13 cellular contexts compared by ENCODE assay signal in genomic region chr2:172280820-172281454, GRCh38.
A peak's percentile ranks its signal among the peaks of the same experiment; 100 is the strongest.
DNase-seq lines count a peak whose midpoint lies in the region; ATAC-seq and TF ChIP-seq lines count a peak whose summit lies in the region.
"Had no signal": no experiment of that assay in that cellular context is flagged by ENCODE, and none has a peak within 500 bp of the region (broad histone marks: within the 10 kb centered on the region; RNA-seq: fewer than 3 reads in every experiment).

No MANE protein-coding gene starts in this region.

- H3F3A ChIP-seq in Loucy (ENCODE audit: low read depth), result no peaks in the 10 kb centered on the region; the same call in 1 of the 2 replicates

- peak overlapping the region; percentile 50 to 83 (median 70) for H3K4me2 ChIP-seq in BLaER1 treated with 17β-estradiol and CSF1 and Interleukin-3, amounts not matched to agents 10 nM and 100 nM
- peak overlapping the region; percentile 29 for H3K4me2 ChIP-seq in Loucy (ENCODE audit: low read depth, low read length, poor library complexity, severe bottlenecking)

- H2AFZ ChIP-seq in Loucy (ENCODE audit: low read length), result peak overlapping the region; percentile 69

- H3K79me2 ChIP-seq in Loucy (ENCODE audit: insufficient read depth, low read length), result no peaks in the 10 kb centered on the region

- H3K9ac ChIP-seq in BLaER1 treated with 17β-estradiol and CSF1 and Interleukin-3, amounts not matched to agents 10 nM and 100 nM, result peak overlapping the region in 7 of 11 experiments; percentile 11 to 61 (median 40); a peak in 10 of 22 replicates
- H3K9ac ChIP-seq in Loucy (ENCODE audit: low read depth, low read length, poor library complexity, severe bottlenecking), result no peak overlapping the region

- H3K27me3 ChIP-seq in BLaER1 treated with 17β-estradiol and CSF1 and Interleukin-3, amounts not matched to agents 10 nM and 100 nM, result no peaks in the 10 kb centered on the region
- H3K27me3 ChIP-seq in Loucy (ENCODE audit: insufficient read depth, low read length, poor library complexity, severe bottlenecking) (no peaks in the 10 kb centered on the region), left lung (no peaks in the 10 kb centered on the region)

- peaks cover 60 to 76% (median 71%) of the 10 kb centered on the region in 10 experiments for H3K4me1 ChIP-seq in BLaER1 treated with 17β-estradiol and CSF1 and Interleukin-3, amounts not matched to agents 10 nM and 100 nM
- H3K4me1 ChIP-seq in Loucy (ENCODE audit: insufficient read depth, low read length, poor library complexity, severe bottlenecking) (peaks cover 68% of the 10 kb centered on the region), left lung (peaks cover 6 to 18% of the 10 kb centered on the region in 2 donors)

- H3K27ac ChIP-seq in BLaER1 treated with 17β-estradiol and CSF1 and Interleukin-3, amounts not matched to agents 10 nM and 100 nM, result peak overlapping the region in 10 of 11 experiments; percentile 10 to 81 (median 68); a peak in 17 of 22 replicates
- H3K27ac ChIP-seq in left lung, result peak overlapping the region in 1 of 2 donors; percentile 4
- H3K27ac ChIP-seq: tibial artery had no signal

- H3K9me2 ChIP-seq in Loucy (replicated peaks; ENCODE audit: low read depth, low read length), result no peaks in the 10 kb centered on the region

- H3K36me3 ChIP-seq in BLaER1 treated with 17β-estradiol and CSF1 and Interleukin-3, amounts not matched to agents 10 nM and 100 nM, result no peaks in the 10 kb centered on the region
- no peaks in the 10 kb centered on the region for H3K36me3 ChIP-seq in Loucy (ENCODE audit: insufficient read depth, low read length)
- no peaks in the 10 kb centered on the region for H3K36me3 ChIP-seq in left lung
- H3K36me3 ChIP-seq: tibial artery had no signal

- H3K4me3 ChIP-seq in BLaER1 treated with 17β-estradiol and CSF1 and Interleukin-3, amounts not matched to agents 10 nM and 100 nM, result 0 out of 20 replicates have a peak overlapping the region, but pooled peaks of 1 of the 10 experiments have one; percentile 5
- H3K4me3 ChIP-seq in Loucy (ENCODE audit: low read length, poor library complexity, severe bottlenecking) (no peak overlapping the region), left lung (no peak overlapping the region)
- H3K4me3 ChIP-seq: tibial artery had no signal

- DNase-seq in SKM-1 (lab: John Stamatoyannopoulos, UW; ENCODE audit: unreplicated experiment) (peak; percentile 97), left lung (peak in 1 of 2 donors; percentile 62), NCI-H1436 (lab: John Stamatoyannopoulos, UW) (no peak)
- no peak for DNase-seq in activated CD8-positive, alpha-beta memory T cell treated with anti-CD3 and anti-CD28 coated beads, Interleukin-2, amount 50 U/mL, for 48 hours
- DNase-seq: activated CD4-positive, alpha-beta T cell treated with anti-CD3 and anti-CD28 coated beads, Interleukin-2, amount 10 ng/mL, durations not matched to agents 7 days and 5 days; activated gamma-delta T cell; NCI-H446 treated with DMSO at 0.1 percent for 48 hours; SW 1271 had no signal

- peaks cover 12 to 18% (median 14%) of the 10 kb centered on the region in 11 experiments for H3K9me3 ChIP-seq in BLaER1 treated with 17β-estradiol and CSF1 and Interleukin-3, amounts not matched to agents 10 nM and 100 nM (replicated peaks in 1 of 11)
- H3K9me3 ChIP-seq in Loucy (ENCODE audit: insufficient read depth, low read depth, low read length), result no peaks in the 10 kb centered on the region; the same call in 1 of the 2 replicates
- peaks cover 0 to 8% of the 10 kb centered on the region in 2 donors for H3K9me3 ChIP-seq in left lung
- H3K9me3 ChIP-seq: tibial artery had no signal

- H4K20me1 ChIP-seq in BLaER1 treated with 17β-estradiol and CSF1 and Interleukin-3, amounts not matched to agents 10 nM and 100 nM, result no peaks in the 10 kb centered on the region
- H4K20me1 ChIP-seq in Loucy (ENCODE audit: insufficient read depth, low read length, poor library complexity, severe bottlenecking), result no peaks in the 10 kb centered on the region

- TF ChIP-seq CTCF in Loucy (conservative IDR thresholded peaks at IDR 0.05; ENCODE audit: low read length), result no peak
- no peak for TF ChIP-seq CTCF in left lung (IDR thresholded peaks at IDR 0.05)

- intact Hi-C loops in left lung (cut with DNase I), result no loop called here

- ATAC-seq in left lung (peak; percentile 68), GM21423 (IDR thresholded peaks at IDR 0.05; ENCODE audit: unreplicated experiment) (no peak), HG02840 (IDR thresholded peaks at IDR 0.05; ENCODE audit: low FRiP score, unreplicated experiment) (no peak)
